ENCODE assay signal across 19 cellular contexts in genomic region chr17:1985093-1985492, GRCh38. TPM values are rescaled to one million over a fixed set of nuclear protein-coding genes. Genes with fewer than 3 reads are reported as not detected.
A peak's percentile ranks its signal among the peaks of the same experiment; 100 is the strongest.
DNase-seq lines count a peak whose midpoint lies in the region; TF ChIP-seq lines count a peak whose summit lies in the region.
"Had no signal": no experiment of that assay in that cellular context is flagged by ENCODE, and none has a peak within 500 bp of the region (broad histone marks: within the 10 kb centered on the region; RNA-seq: fewer than 3 reads in every experiment).

No MANE protein-coding gene starts in this region.

- no peaks in the 10 kb centered on the region for H3K36me3 Mint-ChIP-seq in activated CD4-positive, alpha-beta T cell treated with anti-CD3 and anti-CD28 coated beads, Interleukin-2, amount 10 ng/mL, durations not matched to agents 7 days and 5 days (ENCODE audit: low read depth)
- H3K36me3 Mint-ChIP-seq in endodermal cell (ENCODE audit: low read depth), result peaks cover 2% of the 10 kb centered on the region

- H3K9me3 Mint-ChIP-seq in activated CD4-positive, alpha-beta T cell treated with anti-CD3 and anti-CD28 coated beads, Interleukin-2, amount 10 ng/mL, durations not matched to agents 7 days and 5 days, result no peaks in the 10 kb centered on the region
- no peaks in the 10 kb centered on the region for H3K9me3 Mint-ChIP-seq in endodermal cell
- H3K9me3 Mint-ChIP-seq: CD4-positive, alpha-beta T cell; GM23338; HFFc6 had no signal

- H3K36me3 ChIP-seq in endodermal cell (ENCODE audit: control insufficient read depth, insufficient read depth, low read length) (no peaks in the 10 kb centered on the region), mesendoderm (ENCODE audit: control insufficient read depth, insufficient read depth, low read length) (no peaks in the 10 kb centered on the region), adrenal gland (replicated peaks in 1 of 2) (no peaks in the 10 kb centered on the region)

- H2BK5ac ChIP-seq in mesendoderm (ENCODE audit: low read length), result no peak overlapping the region

- H3K4ac ChIP-seq in mesendoderm (ENCODE audit: low read depth, low read length), result no peak overlapping the region

- 91 to 100% methylated on average over 1 to 4 of the region's 4 CpGs for WGBS in endodermal cell (ENCODE audit: insufficient coverage in 1 of 2, insufficient read length in 1 of 2), 2 experiments
- no CpG with 5 or more reads among the region's 4 CpGs for WGBS in mesendoderm (ENCODE audit: extremely low coverage, insufficient coverage, low lambda C conversion rate)
- 90 to 98% (median 94%) methylated on average over 4 of the region's 4 CpGs for WGBS in adrenal gland, 4 donors

- no peaks in the 10 kb centered on the region for H3K9me3 ChIP-seq in endodermal cell (ENCODE audit: control insufficient read depth, low read length)
- H3K9me3 ChIP-seq in adrenal gland (replicated peaks in 1 of 3), result no peaks in the 10 kb centered on the region
- H3K9me3 ChIP-seq: A549 had no signal

- CTCF ChIA-PET in activated CD4-positive, alpha-beta T cell treated with anti-CD3 and anti-CD28 coated beads, Interleukin-2, amount 10 ng/mL, durations not matched to agents 7 days and 5 days (lab: Charles Lee), result interaction anchor here (1.1 kb wide), 1 partner anchor 37 kb away, joined by 3 read pairs; no protein-coding TSS in a partner anchor
- CTCF ChIA-PET in RWPE1 (lab: Yijun Ruan, JAX), result no interaction called here

- peak overlapping the region; percentile 28 for H3K56ac ChIP-seq in mesendoderm (ENCODE audit: low read length)

- H2BK120ac ChIP-seq in mesendoderm (ENCODE audit: low read depth, low read length), result no peak overlapping the region

- TF ChIP-seq CTCF in RWPE1 (conservative IDR thresholded peaks at IDR 0.05; ENCODE audit: low read depth), result no peak
- TF ChIP-seq CTCF in endodermal cell (conservative IDR thresholded peaks at IDR 0.05), result no peak
- TF ChIP-seq CTCF in adrenal gland (IDR thresholded peaks at IDR 0.05), result no peak

- H3K27ac Mint-ChIP-seq in activated CD4-positive, alpha-beta T cell treated with anti-CD3 and anti-CD28 coated beads, Interleukin-2, amount 10 ng/mL, durations not matched to agents 7 days and 5 days, result peak overlapping the region; percentile 31
- peak overlapping the region; percentile 83 for H3K27ac Mint-ChIP-seq in endodermal cell
- H3K27ac Mint-ChIP-seq: CD4-positive, alpha-beta T cell; GM23338; HFFc6 had no signal

- DNase-seq in activated CD4-positive, alpha-beta T cell treated with anti-CD3 and anti-CD28 coated beads, Interleukin-2, amount 10 ng/mL, durations not matched to agents 7 days and 5 days, result no peak
- no peak for DNase-seq in activated CD4-positive, alpha-beta T cell treated with anti-CD3 and anti-CD28 coated beads for 1 hour
- DNase-seq in RWPE1 (ENCODE audit: low spot score) (no peak), endodermal cell (no peak), mesendoderm (no peak), hypothalamus (lab: John Stamatoyannopoulos, UW) (no peak), NCI-H1694 (lab: John Stamatoyannopoulos, UW) (no peak), adrenal gland (no peak)
- DNase-seq: AML-193; CD4-positive, alpha-beta T cell; DMS153; DMS79; GDM1; HFFc6 had no signal

- no peak overlapping the region for H3K18ac ChIP-seq in mesendoderm (ENCODE audit: low read length)

- peak overlapping the region; percentile 93 for H3K27ac ChIP-seq in RWPE1
- H3K27ac ChIP-seq in endodermal cell (ENCODE audit: low read depth, low read length), result no peak overlapping the region
- no peak overlapping the region for H3K27ac ChIP-seq in mesendoderm (ENCODE audit: low read depth, low read length)
- no peak overlapping the region for H3K27ac ChIP-seq in adrenal gland
- H3K27ac ChIP-seq: 22Rv1, C4-2B had no signal

- H3K79me2 ChIP-seq in mesendoderm (ENCODE audit: control insufficient read depth, insufficient read depth, low read length), result no peaks in the 10 kb centered on the region

- no peak overlapping the region for H4K5ac ChIP-seq in mesendoderm (ENCODE audit: low read length)

- peaks cover 3% of the 10 kb centered on the region for H3K27me3 Mint-ChIP-seq in activated CD4-positive, alpha-beta T cell treated with anti-CD3 and anti-CD28 coated beads, Interleukin-2, amount 10 ng/mL, durations not matched to agents 7 days and 5 days
- H3K27me3 Mint-ChIP-seq in endodermal cell (ENCODE audit: insufficient read depth), result peaks cover 11% of the 10 kb centered on the region

- H3K79me1 ChIP-seq in mesendoderm (ENCODE audit: low read length), result no peaks in the 10 kb centered on the region

- H3K23ac ChIP-seq in mesendoderm (ENCODE audit: low read length), result no peak overlapping the region

- POLR2A ChIA-PET in activated CD4-positive, alpha-beta T cell treated with anti-CD3 and anti-CD28 coated beads, Interleukin-2, amount 10 ng/mL, durations not matched to agents 7 days and 5 days (lab: Charles Lee), result no interaction called here
- POLR2A ChIA-PET in RWPE1 (lab: Yijun Ruan, JAX; ENCODE audit: low non-redundant PET), result no interaction called here

- H3K9ac ChIP-seq in endodermal cell (ENCODE audit: extremely low read depth, low read length, poor library complexity, severe bottlenecking), result no peak overlapping the region
- H3K9ac ChIP-seq in mesendoderm (ENCODE audit: low read length), result no peak overlapping the region

- no peak overlapping the region for H4K8ac ChIP-seq in mesendoderm (ENCODE audit: low read depth, low read length)

- H2BK15ac ChIP-seq in mesendoderm (replicated peaks; ENCODE audit: low read depth), result no peak overlapping the region

- no peak for TF ChIP-seq POLR2A in adrenal gland (IDR thresholded peaks at IDR 0.05)

- H3K4me1 ChIP-seq in endodermal cell (ENCODE audit: control insufficient read depth, insufficient read depth, low read length) (peaks cover 29% of the 10 kb centered on the region), mesendoderm (ENCODE audit: control insufficient read depth, low read depth, low read length) (peaks cover 8% of the 10 kb centered on the region), adrenal gland (replicated peaks in 1 of 2) (peaks cover 9 to 27% of the 10 kb centered on the region in 2 donors)

- H3K4me2 ChIP-seq in mesendoderm (ENCODE audit: low read length), result no peak overlapping the region
- H3K4me2 ChIP-seq: A549, GM23338 had no signal

- no peak overlapping the region for H2AK5ac ChIP-seq in mesendoderm (ENCODE audit: low read length)

- no peaks in the 10 kb centered on the region for H3K27me3 ChIP-seq in endodermal cell (ENCODE audit: control insufficient read depth, insufficient read depth, low read length, poor library complexity, severe bottlenecking)
- H3K27me3 ChIP-seq in mesendoderm (ENCODE audit: insufficient read depth, low read length, poor library complexity), result no peaks in the 10 kb centered on the region
- no peaks in the 10 kb centered on the region for H3K27me3 ChIP-seq in adrenal gland

- no peaks in the 10 kb centered on the region for H3K4me1 Mint-ChIP-seq in activated CD4-positive, alpha-beta T cell treated with anti-CD3 and anti-CD28 coated beads, Interleukin-2, amount 10 ng/mL, durations not matched to agents 7 days and 5 days
- H3K4me1 Mint-ChIP-seq in endodermal cell, result peaks cover 38% of the 10 kb centered on the region

- H3K4me3 ChIP-seq in endodermal cell (ENCODE audit: low read length) (no peak overlapping the region), mesendoderm (ENCODE audit: low read length) (no peak overlapping the region), adrenal gland (no peak overlapping the region)
- H3K4me3 ChIP-seq: A549, GM23338 had no signal

- intact Hi-C loops in adrenal gland (cut with DNase I), result no loop called here

- H3K4me3 Mint-ChIP-seq in activated CD4-positive, alpha-beta T cell treated with anti-CD3 and anti-CD28 coated beads, Interleukin-2, amount 10 ng/mL, durations not matched to agents 7 days and 5 days, result no peak overlapping the region
- H3K4me3 Mint-ChIP-seq in endodermal cell, result no peak overlapping the region
- H3K4me3 Mint-ChIP-seq: CD4-positive, alpha-beta T cell; GM23338; HFFc6 had no signal

RNA-seq across cellular contexts. Expression of gene RTN4RL1, which starts 40.0 kb away (rescaled TPM):
- under 1 TPM; 0.19 to 0.20 TPM for total RNA-seq in activated CD4-positive, alpha-beta T cell treated with anti-CD3 and anti-CD28 coated beads, Interleukin-2, amount 10 ng/mL, durations not matched to agents 7 days and 5 days
- total RNA-seq in endodermal cell, result 10 to 100 TPM; 18.2 to 19.6 TPM
- 5.4 TPM for polyA plus RNA-seq in endodermal cell (2013, experiment 1 of 2)
- 7.7 TPM for polyA plus RNA-seq in endodermal cell (2013, experiment 2 of 2)
- polyA plus RNA-seq in mesendoderm (2013, experiment 1 of 2), result 0.20 TPM
- 0.14 TPM for polyA plus RNA-seq in mesendoderm (2013, experiment 2 of 2)
- 1 to 10 TPM; 5.1 to 9.4 (median 8.0) TPM for total RNA-seq in adrenal gland
- polyA plus RNA-seq in adrenal gland, result 1 to 10 TPM; 1.8 to 2.4 (median 1.9) TPM
- total RNA-seq: Daoy had no signal
- polyA plus RNA-seq: GM23338 had no signal

RNA-seq across cellular contexts. Expression of gene DPH1, which starts 44.9 kb away (rescaled TPM):
- total RNA-seq in activated CD4-positive, alpha-beta T cell treated with anti-CD3 and anti-CD28 coated beads, Interleukin-2, amount 10 ng/mL, durations not matched to agents 7 days and 5 days, result 10 to 100 TPM; 31.3 to 37.8 TPM
- total RNA-seq in endodermal cell (10 to 100 TPM; 31.1 to 48.3 TPM), adrenal gland (10 to 100 TPM; 37.7 to 65.3 (median 57.7) TPM)
- polyA plus RNA-seq in endodermal cell (2013, experiment 1 of 2), result 34.4 TPM
- 26.5 TPM for polyA plus RNA-seq in endodermal cell (2013, experiment 2 of 2)
- polyA plus RNA-seq in mesendoderm (2013, experiment 1 of 2), result 20.0 TPM
- 19.3 TPM for polyA plus RNA-seq in mesendoderm (2013, experiment 2 of 2)
- polyA plus RNA-seq in adrenal gland, result 100 to 1,000 TPM in 1 of 3 donors, 10 to 100 TPM in 2; 34.3 to 100 (median 69.7) TPM

RNA-seq across cellular contexts. Expression of gene OVCA2, which starts 56.7 kb away (rescaled TPM):
- total RNA-seq in activated CD4-positive, alpha-beta T cell treated with anti-CD3 and anti-CD28 coated beads, Interleukin-2, amount 10 ng/mL, durations not matched to agents 7 days and 5 days, result 10 to 100 TPM; 36.8 to 37.9 TPM
- total RNA-seq in endodermal cell, result 10 to 100 TPM; 19.8 to 27.5 TPM
- 24.3 TPM for polyA plus RNA-seq in endodermal cell (2013, experiment 1 of 2)
- 24.8 TPM for polyA plus RNA-seq in endodermal cell (2013, experiment 2 of 2)
- 43.4 TPM for polyA plus RNA-seq in mesendoderm (2013, experiment 1 of 2)
- polyA plus RNA-seq in mesendoderm (2013, experiment 2 of 2), result 43.4 TPM
- total RNA-seq in adrenal gland, result 10 to 100 TPM; 37.2 to 75.9 (median 55.6) TPM
- 100 to 1,000 TPM in 2 of 3 donors, 10 to 100 TPM in 1; 57.5 to 155 (median 102) TPM for polyA plus RNA-seq in adrenal gland

Comparison
In these comparisons a context has a peak if more than half of its experiments do, and no peak if none do; other contexts are left out.
1. RNA of gene RTN4RL1, which starts 40.0 kb away (total RNA-seq): 18.2 to 19.6 TPM in endodermal cell and 5.1 to 9.4 TPM in adrenal gland; 0.19 to 0.20 TPM in activated CD4-positive, alpha-beta T cell treated with anti-CD3 and anti-CD28 coated beads, Interleukin-2, amount 10 ng/mL, durations not matched to agents 7 days and 5 days; every median in the first group is over 4 times any median in the second.